In the genomic region with DNA sequence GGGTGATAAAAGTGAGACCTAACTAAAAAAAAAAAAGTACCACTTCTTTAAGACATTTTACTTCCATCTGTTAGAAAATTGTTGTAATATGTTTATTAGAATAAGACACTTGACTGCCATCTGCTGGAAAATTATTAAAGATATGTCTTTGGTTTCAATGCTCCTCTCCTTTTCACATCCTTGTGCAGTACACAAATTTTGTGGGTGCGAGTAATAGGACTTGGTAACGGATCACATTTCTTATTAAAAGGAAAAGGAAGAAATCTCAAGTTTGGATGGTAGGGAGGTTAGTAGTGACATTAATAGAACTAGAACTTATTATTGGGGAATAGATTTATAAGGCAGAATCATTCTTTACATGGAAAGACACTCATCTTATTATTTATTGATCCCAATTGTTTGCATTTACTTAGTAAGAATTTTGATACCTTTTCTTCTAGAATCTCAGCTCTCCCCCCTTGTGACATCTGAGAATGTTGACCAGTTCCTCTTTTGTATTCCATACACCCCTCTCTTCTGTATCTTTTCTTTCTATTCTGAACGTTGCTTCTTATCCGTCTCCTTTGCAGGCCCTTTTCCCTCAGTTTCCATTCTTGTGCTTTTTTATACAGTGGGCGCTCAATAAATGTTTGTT, we compare ENCODE assay signal across 8 cellular contexts. TPM values are rescaled to one million over a fixed set of nuclear protein-coding genes. Genes with fewer than 3 reads are reported as not detected.
DNase-seq lines count a peak whose midpoint lies in the region; ATAC-seq, FAIRE-seq and TF ChIP-seq lines count a peak whose summit lies in the region.

No MANE protein-coding gene starts in this region.

- no peak overlapping the region for H2BK15ac ChIP-seq in mesendoderm (replicated peaks; ENCODE audit: low read depth)

- H4K8ac ChIP-seq in mesendoderm (ENCODE audit: low read depth, low read length), result no peak overlapping the region

- H3K4me3 ChIP-seq in HEK293 (ENCODE audit: low read depth, low read length) (no peak overlapping the region), mesendoderm (ENCODE audit: low read length) (no peak overlapping the region)

- no peak for TF ChIP-seq CTCF in HEK293 (tag by site-specific recombination; IDR thresholded peaks at IDR 0.05)

- peaks cover 2% of the 10 kb centered on the region for H3K36me3 Mint-ChIP-seq in memory B cell

- peak overlapping the region; percentile 84 for H3K27ac Mint-ChIP-seq in memory B cell

- no peak overlapping the region for H3K4ac ChIP-seq in mesendoderm (ENCODE audit: low read depth, low read length)

- no peak overlapping the region for H3K23ac ChIP-seq in mesendoderm (ENCODE audit: low read length)

- H3K27me3 Mint-ChIP-seq in memory B cell, result no peaks in the 10 kb centered on the region

- H3K79me1 ChIP-seq in mesendoderm (ENCODE audit: low read length), result no peaks in the 10 kb centered on the region

- no peak overlapping the region for H3K27ac ChIP-seq in HEK293 (ENCODE audit: extremely low read depth, low read depth, low read length)
- H3K27ac ChIP-seq in mesendoderm (ENCODE audit: low read depth, low read length), result no peak overlapping the region

- no peak overlapping the region for H4K5ac ChIP-seq in mesendoderm (ENCODE audit: low read length)

- H2BK120ac ChIP-seq in mesendoderm (ENCODE audit: low read depth, low read length), result no peak overlapping the region

- no peaks in the 10 kb centered on the region for H3K79me2 ChIP-seq in mesendoderm (ENCODE audit: control insufficient read depth, insufficient read depth, low read length)

- peak; percentile 75 for ATAC-seq in memory B cell (ENCODE audit: low read depth)
- no peak for ATAC-seq in GM18517 (IDR thresholded peaks at IDR 0.05; ENCODE audit: unreplicated experiment)

- H3K18ac ChIP-seq in mesendoderm (ENCODE audit: low read length), result no peak overlapping the region

- H3K4me2 ChIP-seq in mesendoderm (ENCODE audit: low read length), result no peak overlapping the region

- no peaks in the 10 kb centered on the region for H3K9me3 ChIP-seq in HEK293 (ENCODE audit: control insufficient read depth, insufficient read depth, low read depth, low read length)

- CTCF ChIA-PET in HEK293 (lab: Yijun Ruan, JAX), result interaction anchor here (0.5 to 2.5 kb wide), 12 partner anchors 11 to 231 kb away, joined by 3 to 16 read pairs (median 4); partner anchors contain the start of gene RPA3

- H3K4me1 ChIP-seq in HEK293 (ENCODE audit: control insufficient read depth, insufficient read depth, low read length) (peaks cover 13% of the 10 kb centered on the region; the same call in 1 of the 2 replicates), mesendoderm (ENCODE audit: control insufficient read depth, low read depth, low read length) (no peaks in the 10 kb centered on the region)

- peak overlapping the region; percentile 87 for H3K4me3 Mint-ChIP-seq in memory B cell

- no peak overlapping the region for H2AK5ac ChIP-seq in mesendoderm (ENCODE audit: low read length)

- H3K4me1 Mint-ChIP-seq in memory B cell, result peaks cover 30% of the 10 kb centered on the region

- H3K27me3 ChIP-seq in mesendoderm (ENCODE audit: insufficient read depth, low read length, poor library complexity), result no peaks in the 10 kb centered on the region

- no peak for FAIRE-seq in urothelium cell line (lab: Jason Lieb, UNC)

- H3K9ac ChIP-seq in mesendoderm (ENCODE audit: low read length), result no peak overlapping the region

- DNase-seq in DMS114 treated with DMSO at 0.1 percent for 48 hours (lab: John Stamatoyannopoulos, UW; ENCODE audit: unreplicated experiment) (peak; percentile 14), NOMO-1 treated with DMSO at 0.1 percent for 48 hours (lab: John Stamatoyannopoulos, UW; ENCODE audit: unreplicated experiment) (peak; percentile 40), cerebellar cortex (ENCODE audit: low spot score) (peak; percentile 23), memory B cell (ENCODE audit: low spot score in 2 of 2) (peak in 1 of 2 donors; percentile 23), mesendoderm (no peak), urothelium cell line (ENCODE audit: low spot score) (no peak)

- H2BK5ac ChIP-seq in mesendoderm (ENCODE audit: low read length), result no peak overlapping the region

- POLR2A ChIA-PET in HEK293 (lab: Yijun Ruan, JAX), result no interaction called here

- WGBS in mesendoderm (ENCODE audit: extremely low coverage, insufficient coverage, low lambda C conversion rate), result no CpG with 5 or more reads among the region's 5 CpGs

- no peaks in the 10 kb centered on the region for H3K36me3 ChIP-seq in HEK293 (ENCODE audit: control insufficient read depth in 2 of 2, insufficient read depth in 1 of 2, low read length in 2 of 2)
- H3K36me3 ChIP-seq in mesendoderm (ENCODE audit: control insufficient read depth, insufficient read depth, low read length), result no peaks in the 10 kb centered on the region

- H3K9me3 Mint-ChIP-seq in memory B cell, result no peaks in the 10 kb centered on the region

- H3K56ac ChIP-seq in mesendoderm (ENCODE audit: low read length), result no peak overlapping the region

TF ChIP-seq in HEK293, 187 proteins besides CTCF, POLR2A, EP300 and RAD21:
- TF ChIP-seq ZNF571 (tag by site-specific recombination; IDR thresholded peaks at IDR 0.05) (no peak), ZNF843 (tag by site-specific recombination; IDR thresholded peaks at IDR 0.05) (no peak), MEIS1 (CRISPR knock-in tag; IDR thresholded peaks at IDR 0.05; ENCODE audit: borderline replicate concordance) (no peak), ZNF280C (tag by site-specific recombination; IDR thresholded peaks at IDR 0.05) (no peak), ZNF654 (tag by site-specific recombination; IDR thresholded peaks at IDR 0.05; ENCODE audit: low read depth) (peak; percentile 41), ZNF132 (tag by site-specific recombination; IDR thresholded peaks at IDR 0.05; ENCODE audit: borderline replicate concordance) (no peak)
- TF ChIP-seq, protein P1, sequence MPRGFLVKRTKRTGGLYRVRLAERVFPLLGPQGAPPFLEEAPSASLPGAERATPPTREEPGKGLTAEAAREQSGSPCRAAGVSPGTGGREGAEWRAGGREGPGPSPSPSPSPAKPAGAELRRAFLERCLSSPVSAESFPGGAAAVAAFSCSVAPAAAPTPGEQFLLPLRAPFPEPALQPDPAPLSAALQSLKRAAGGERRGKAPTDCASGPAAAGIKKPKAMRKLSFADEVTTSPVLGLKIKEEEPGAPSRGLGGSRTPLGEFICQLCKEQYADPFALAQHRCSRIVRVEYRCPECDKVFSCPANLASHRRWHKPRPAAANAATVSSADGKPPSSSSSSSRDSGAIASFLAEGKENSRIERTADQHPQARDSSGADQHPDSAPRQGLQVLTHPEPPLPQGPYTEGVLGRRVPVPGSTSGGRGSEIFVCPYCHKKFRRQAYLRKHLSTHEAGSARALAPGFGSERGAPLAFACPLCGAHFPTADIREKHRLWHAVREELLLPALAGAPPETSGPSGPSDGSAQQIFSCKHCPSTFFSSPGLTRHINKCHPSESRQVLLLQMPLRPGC (tag by site-specific recombination; IDR thresholded peaks at IDR 0.05), result no peak

RNA-seq across cellular contexts. Expression of gene RPA3, which starts 43.0 kb away (rescaled TPM):
- 105 TPM for polyA plus RNA-seq in mesendoderm (2013, experiment 1 of 2)
- 110 TPM for polyA plus RNA-seq in mesendoderm (2013, experiment 2 of 2)

Comparison
In these comparisons a context has a peak if more than half of its experiments do, and no peak if none do; other contexts are left out.
1. DNase-seq: peak in DMS114 treated with DMSO at 0.1 percent for 48 hours (single experiment), NOMO-1 treated with DMSO at 0.1 percent for 48 hours (single experiment) and cerebellar cortex (single experiment); none in mesendoderm (single experiment) and urothelium cell line (single experiment).